In the genomic region with DNA sequence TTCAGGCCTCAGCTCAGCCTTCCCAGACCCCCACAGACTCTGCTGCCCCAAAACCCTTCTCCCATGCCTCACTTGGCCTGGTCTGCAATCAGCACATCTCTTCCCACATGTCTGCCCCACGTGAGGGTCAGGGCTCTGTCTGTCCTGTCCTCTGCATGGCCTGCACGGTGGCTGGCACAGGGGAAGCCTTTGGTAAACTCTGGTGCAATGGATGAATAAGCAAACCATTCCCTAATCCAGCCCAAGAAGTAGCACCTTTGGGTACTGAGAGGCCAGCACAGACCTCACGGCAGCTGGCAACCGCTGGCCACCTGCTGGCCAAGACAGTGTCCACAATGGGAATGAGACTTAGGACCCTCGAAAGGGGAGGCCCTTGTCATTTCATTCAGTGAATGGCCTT, we compare ENCODE assay signal across 1 cellular context.
TF ChIP-seq lines count a peak whose summit lies in the region.

No MANE protein-coding gene starts in this region.

TF ChIP-seq in H1, 55 proteins besides CTCF, POLR2A, EP300 and RAD21:
- TF ChIP-seq KDM1A (IDR thresholded peaks at IDR 0.05; ENCODE audit: borderline replicate concordance, low read length) (no peak), BACH1 (IDR thresholded peaks at IDR 0.05; ENCODE audit: low read length) (no peak), RFX5 (IDR thresholded peaks at IDR 0.05; ENCODE audit: borderline replicate concordance, low read depth, low read length) (no peak)
- TF ChIP-seq, protein P1, sequence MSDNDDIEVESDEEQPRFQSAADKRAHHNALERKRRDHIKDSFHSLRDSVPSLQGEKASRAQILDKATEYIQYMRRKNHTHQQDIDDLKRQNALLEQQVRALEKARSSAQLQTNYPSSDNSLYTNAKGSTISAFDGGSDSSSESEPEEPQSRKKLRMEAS (IDR thresholded peaks at IDR 0.05), result no peak
- TF ChIP-seq, protein P2, sequence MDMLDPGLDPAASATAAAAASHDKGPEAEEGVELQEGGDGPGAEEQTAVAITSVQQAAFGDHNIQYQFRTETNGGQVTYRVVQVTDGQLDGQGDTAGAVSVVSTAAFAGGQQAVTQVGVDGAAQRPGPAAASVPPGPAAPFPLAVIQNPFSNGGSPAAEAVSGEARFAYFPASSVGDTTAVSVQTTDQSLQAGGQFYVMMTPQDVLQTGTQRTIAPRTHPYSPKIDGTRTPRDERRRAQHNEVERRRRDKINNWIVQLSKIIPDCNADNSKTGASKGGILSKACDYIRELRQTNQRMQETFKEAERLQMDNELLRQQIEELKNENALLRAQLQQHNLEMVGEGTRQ (IDR thresholded peaks at IDR 0.05; ENCODE audit: low read length), result no peak
TF ChIP-seq in H1: peak in this region for 0.
